ENCODE assay signal across 17 cellular contexts in the genomic region with DNA sequence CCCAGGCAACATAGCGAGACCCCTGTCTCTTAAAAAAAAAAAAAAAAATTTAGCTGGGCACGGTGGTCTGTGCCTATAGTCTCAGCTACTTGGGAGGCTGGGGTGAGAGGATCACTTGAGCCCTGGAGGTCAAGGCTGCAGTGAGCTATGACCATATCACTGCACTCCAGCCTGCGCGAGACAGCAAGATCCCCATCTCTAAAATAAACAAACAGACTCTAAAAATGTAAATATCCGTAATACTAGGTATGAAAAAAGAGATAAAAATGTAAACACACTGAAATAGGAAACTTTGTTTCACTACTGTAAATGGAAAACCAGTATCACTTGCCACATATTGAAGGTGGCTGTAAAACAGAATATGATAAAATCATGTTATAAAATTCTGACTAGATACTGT. TPM values are rescaled to one million over a fixed set of nuclear protein-coding genes. Genes with fewer than 3 reads are reported as not detected.
A peak's percentile ranks its signal among the peaks of the same experiment; 100 is the strongest.
DNase-seq lines count a peak whose midpoint lies in the region; ATAC-seq and TF ChIP-seq lines count a peak whose summit lies in the region.
"Had no signal": no experiment of that assay in that cellular context is flagged by ENCODE, and none has a peak within 500 bp of the region (broad histone marks: within the 10 kb centered on the region; RNA-seq: fewer than 3 reads in every experiment).

No MANE protein-coding gene starts in this region.

- TF ChIP-seq CTCF in activated CD8-positive, alpha-beta T cell treated with anti-CD3 and anti-CD28 coated beads for 36 hours (IDR thresholded peaks at IDR 0.05), result no peak
- no peak for TF ChIP-seq CTCF in osteoblast (IDR thresholded peaks at IDR 0.05; ENCODE audit: extremely low read depth, low read depth, low read length)

- peaks cover 72% of the 10 kb centered on the region for H3K36me3 Mint-ChIP-seq in activated CD8-positive, alpha-beta T cell treated with anti-CD3 and anti-CD28 coated beads for 36 hours (ENCODE audit: low read depth)
- peaks cover 82% of the 10 kb centered on the region for H3K36me3 Mint-ChIP-seq in activated CD8-positive, alpha-beta T cell treated with anti-CD3 and anti-CD28 coated beads, Interleukin-2, amount 10 ng/mL, durations not matched to agents 7 days and 5 days (ENCODE audit: low read depth)
- H3K36me3 Mint-ChIP-seq in activated naive CD4-positive, alpha-beta T cell treated with anti-CD3 and anti-CD28 coated beads, Interleukin-2, amount 50 U/mL, for 72 hours, result peaks cover 44 to 64% of the 10 kb centered on the region in 2 donors
- H3K36me3 Mint-ChIP-seq in activated naive CD4-positive, alpha-beta T cell treated with anti-CD3 and anti-CD28 coated beads, Interleukin-2, amount 10 ng/mL, durations not matched to agents 7 days and 5 days, result peaks cover 77% of the 10 kb centered on the region
- H3K36me3 Mint-ChIP-seq in T-helper 17 cell (ENCODE audit: low read depth), result peaks cover 25% of the 10 kb centered on the region

- no peak for DNase-seq in activated CD8-positive, alpha-beta T cell treated with anti-CD3 and anti-CD28 coated beads for 36 hours
- DNase-seq in activated CD8-positive, alpha-beta T cell treated with anti-CD3 and anti-CD28 coated beads, Interleukin-2, amount 10 ng/mL, durations not matched to agents 7 days and 5 days, result no peak
- no peak for DNase-seq in activated naive CD4-positive, alpha-beta T cell treated with anti-CD3 and anti-CD28 coated beads, Interleukin-2, amount 50 U/mL, for 72 hours (ENCODE audit: low spot score in 2 of 2)
- DNase-seq in activated naive CD4-positive, alpha-beta T cell treated with anti-CD3 and anti-CD28 coated beads, Interleukin-2, amount 10 ng/mL, durations not matched to agents 7 days and 5 days, result no peak
- DNase-seq in T-helper 17 cell, result no peak
- DNase-seq in iris pigment epithelial cell (ENCODE audit: low read depth), result peak; percentile 31
- no peak for DNase-seq in osteoblast (ENCODE audit: insufficient read length, low spot score, missing footprints)
- DNase-seq in GM03348 (ENCODE audit: low spot score), result no peak
- DNase-seq: AML-193; Caco-2; CD4-positive, alpha-beta T cell; GDM1; GOT3; H7 had no signal

- H3K9me3 ChIP-seq in T-helper 17 cell (ENCODE audit: control insufficient read depth, low read length, poor library complexity, severe bottlenecking) (no peaks in the 10 kb centered on the region), osteoblast (ENCODE audit: low read depth, low read length) (no peaks in the 10 kb centered on the region)
- H3K9me3 ChIP-seq: A549, Caco-2 had no signal

- peaks cover 2% of the 10 kb centered on the region for H3K4me1 ChIP-seq in osteoblast (ENCODE audit: insufficient read depth, low read length)
- H3K4me1 ChIP-seq: A549, Caco-2 had no signal

- no peaks in the 10 kb centered on the region for H3K27me3 ChIP-seq in osteoblast (ENCODE audit: insufficient read depth, low read length)

- no peak overlapping the region for H3K4me3 Mint-ChIP-seq in activated CD8-positive, alpha-beta T cell treated with anti-CD3 and anti-CD28 coated beads for 36 hours
- H3K4me3 Mint-ChIP-seq in activated CD8-positive, alpha-beta T cell treated with anti-CD3 and anti-CD28 coated beads, Interleukin-2, amount 10 ng/mL, durations not matched to agents 7 days and 5 days, result no peak overlapping the region
- no peak overlapping the region for H3K4me3 Mint-ChIP-seq in activated naive CD4-positive, alpha-beta T cell treated with anti-CD3 and anti-CD28 coated beads, Interleukin-2, amount 10 ng/mL, durations not matched to agents 7 days and 5 days
- no peak overlapping the region for H3K4me3 Mint-ChIP-seq in T-helper 17 cell
- H3K4me3 Mint-ChIP-seq: CD4-positive, alpha-beta T cell had no signal

- intact Hi-C loops in activated CD8-positive, alpha-beta T cell treated with anti-CD3 and anti-CD28 coated beads for 36 hours (cut with micrococcal nuclease), result no loop called here

- no peak overlapping the region for H3K27ac ChIP-seq in osteoblast (ENCODE audit: low read depth, low read length)
- H3K27ac ChIP-seq: 22Rv1, A549, C4-2B had no signal

- peaks cover 17% of the 10 kb centered on the region for H4K20me1 ChIP-seq in osteoblast (ENCODE audit: insufficient read depth, low read length)

- no peak overlapping the region for H2AFZ ChIP-seq in osteoblast (ENCODE audit: low read length)

- H3K4me2 ChIP-seq in osteoblast (ENCODE audit: insufficient read depth, low read length), result no peak overlapping the region
- H3K4me2 ChIP-seq: A549 had no signal

- H3K9me3 Mint-ChIP-seq in activated CD8-positive, alpha-beta T cell treated with anti-CD3 and anti-CD28 coated beads for 36 hours, result no peaks in the 10 kb centered on the region
- H3K9me3 Mint-ChIP-seq in activated CD8-positive, alpha-beta T cell treated with anti-CD3 and anti-CD28 coated beads, Interleukin-2, amount 10 ng/mL, durations not matched to agents 7 days and 5 days (ENCODE audit: insufficient read depth), result no peaks in the 10 kb centered on the region
- H3K9me3 Mint-ChIP-seq in activated naive CD4-positive, alpha-beta T cell treated with anti-CD3 and anti-CD28 coated beads, Interleukin-2, amount 50 U/mL, for 72 hours, result no peaks in the 10 kb centered on the region
- H3K9me3 Mint-ChIP-seq in activated naive CD4-positive, alpha-beta T cell treated with anti-CD3 and anti-CD28 coated beads, Interleukin-2, amount 10 ng/mL, durations not matched to agents 7 days and 5 days, result no peaks in the 10 kb centered on the region
- H3K9me3 Mint-ChIP-seq: CD4-positive, alpha-beta T cell had no signal

- POLR2A ChIA-PET in activated CD8-positive, alpha-beta T cell treated with anti-CD3 and anti-CD28 coated beads for 36 hours (lab: Charles Lee), result interaction anchor here (0.6 to 1.8 kb wide), 3 partner anchors 12 to 24 kb away, joined by 3 to 6 read pairs (median 4); no protein-coding TSS in a partner anchor
- POLR2A ChIA-PET in activated CD8-positive, alpha-beta T cell treated with anti-CD3 and anti-CD28 coated beads, Interleukin-2, amount 10 ng/mL, durations not matched to agents 7 days and 5 days (lab: Charles Lee), result interaction anchor here (1.2 to 1.5 kb wide), 3 partner anchors 12 to 361 kb away, joined by 3 to 4 read pairs (median 3); no protein-coding TSS in a partner anchor

- H3K27ac Mint-ChIP-seq in activated CD8-positive, alpha-beta T cell treated with anti-CD3 and anti-CD28 coated beads for 36 hours, result peak overlapping the region; percentile 43
- no peak overlapping the region for H3K27ac Mint-ChIP-seq in activated CD8-positive, alpha-beta T cell treated with anti-CD3 and anti-CD28 coated beads, Interleukin-2, amount 10 ng/mL, durations not matched to agents 7 days and 5 days
- peak overlapping the region; percentile 18 to 58 for H3K27ac Mint-ChIP-seq in activated naive CD4-positive, alpha-beta T cell treated with anti-CD3 and anti-CD28 coated beads, Interleukin-2, amount 50 U/mL, for 72 hours
- no peak overlapping the region for H3K27ac Mint-ChIP-seq in activated naive CD4-positive, alpha-beta T cell treated with anti-CD3 and anti-CD28 coated beads, Interleukin-2, amount 10 ng/mL, durations not matched to agents 7 days and 5 days
- H3K27ac Mint-ChIP-seq in T-helper 17 cell, result peak overlapping the region; percentile 54
- H3K27ac Mint-ChIP-seq: CD4-positive, alpha-beta T cell had no signal

- H3K79me2 ChIP-seq in osteoblast (ENCODE audit: insufficient read depth, low read length), result peaks cover 7% of the 10 kb centered on the region

- no peak for ATAC-seq in activated CD8-positive, alpha-beta T cell treated with anti-CD3 and anti-CD28 coated beads for 36 hours
- no peak for ATAC-seq in activated CD8-positive, alpha-beta T cell treated with anti-CD3 and anti-CD28 coated beads, Interleukin-2, amount 10 ng/mL, durations not matched to agents 7 days and 5 days
- no peak for ATAC-seq in activated naive CD4-positive, alpha-beta T cell treated with anti-CD3 and anti-CD28 coated beads, Interleukin-2, amount 50 U/mL, for 72 hours
- ATAC-seq in T-helper 17 cell, result no peak
- ATAC-seq: A549 had no signal

- H3K27me3 Mint-ChIP-seq in activated CD8-positive, alpha-beta T cell treated with anti-CD3 and anti-CD28 coated beads for 36 hours, result no peaks in the 10 kb centered on the region
- no peaks in the 10 kb centered on the region for H3K27me3 Mint-ChIP-seq in activated CD8-positive, alpha-beta T cell treated with anti-CD3 and anti-CD28 coated beads, Interleukin-2, amount 10 ng/mL, durations not matched to agents 7 days and 5 days (ENCODE audit: low read depth)
- H3K27me3 Mint-ChIP-seq in activated naive CD4-positive, alpha-beta T cell treated with anti-CD3 and anti-CD28 coated beads, Interleukin-2, amount 10 ng/mL, durations not matched to agents 7 days and 5 days, result no peaks in the 10 kb centered on the region
- H3K27me3 Mint-ChIP-seq in T-helper 17 cell, result no peaks in the 10 kb centered on the region
- H3K27me3 Mint-ChIP-seq: CD4-positive, alpha-beta T cell had no signal

- no peak overlapping the region for H3K4me3 ChIP-seq in osteoblast (ENCODE audit: insufficient read depth, low read length)
- H3K4me3 ChIP-seq: A549 had no signal

- peaks cover 94% of the 10 kb centered on the region for H3K36me3 ChIP-seq in osteoblast (ENCODE audit: insufficient read depth, low read length)

- CTCF ChIA-PET in activated CD8-positive, alpha-beta T cell treated with anti-CD3 and anti-CD28 coated beads for 36 hours (lab: Charles Lee), result interaction anchor here (0.9 to 1.2 kb wide), 2 partner anchors 8 to 31 kb away, joined by 3 to 5 read pairs; no protein-coding TSS in a partner anchor
- CTCF ChIA-PET in activated CD8-positive, alpha-beta T cell treated with anti-CD3 and anti-CD28 coated beads, Interleukin-2, amount 10 ng/mL, durations not matched to agents 7 days and 5 days (lab: Charles Lee), result interaction anchor here (1.0 to 1.6 kb wide), 2 partner anchors 14 to 31 kb away, joined by 3 to 7 read pairs; no protein-coding TSS in a partner anchor
- CTCF ChIA-PET in activated naive CD4-positive, alpha-beta T cell treated with anti-CD3 and anti-CD28 coated beads, Interleukin-2, amount 10 ng/mL, durations not matched to agents 7 days and 5 days (lab: Charles Lee), result interaction anchor here (2.7 kb wide), 1 partner anchor 31 kb away, joined by 8 read pairs; no protein-coding TSS in a partner anchor

- no peaks in the 10 kb centered on the region for H3K4me1 Mint-ChIP-seq in activated CD8-positive, alpha-beta T cell treated with anti-CD3 and anti-CD28 coated beads for 36 hours (ENCODE audit: low read depth)
- no peaks in the 10 kb centered on the region for H3K4me1 Mint-ChIP-seq in activated CD8-positive, alpha-beta T cell treated with anti-CD3 and anti-CD28 coated beads, Interleukin-2, amount 10 ng/mL, durations not matched to agents 7 days and 5 days (ENCODE audit: low read depth)
- H3K4me1 Mint-ChIP-seq in activated naive CD4-positive, alpha-beta T cell treated with anti-CD3 and anti-CD28 coated beads, Interleukin-2, amount 10 ng/mL, durations not matched to agents 7 days and 5 days, result no peaks in the 10 kb centered on the region
- peaks cover 15% of the 10 kb centered on the region for H3K4me1 Mint-ChIP-seq in T-helper 17 cell

RNA-seq across cellular contexts. Expression of a gene that starts 17.2 kb away (rescaled TPM):
- total RNA-seq in activated CD8-positive, alpha-beta T cell treated with anti-CD3 and anti-CD28 coated beads for 36 hours, result 100 to 1,000 TPM; 261 to 267 TPM
- total RNA-seq in activated CD8-positive, alpha-beta T cell treated with anti-CD3 and anti-CD28 coated beads, Interleukin-2, amount 10 ng/mL, durations not matched to agents 7 days and 5 days, result 100 to 1,000 TPM; 314 to 317 TPM
- 100 to 1,000 TPM; 189 to 332 TPM for total RNA-seq in activated naive CD4-positive, alpha-beta T cell treated with anti-CD3 and anti-CD28 coated beads, Interleukin-2, amount 50 U/mL, for 72 hours
- total RNA-seq in T-helper 17 cell (100 to 1,000 TPM; 197 to 231 TPM), osteoblast (103 and 118 TPM in 2 replicates)

RNA-seq across cellular contexts. Expression of a gene that starts 23.2 kb away (rescaled TPM):
- not detected for total RNA-seq in activated CD8-positive, alpha-beta T cell treated with anti-CD3 and anti-CD28 coated beads for 36 hours
- total RNA-seq in activated CD8-positive, alpha-beta T cell treated with anti-CD3 and anti-CD28 coated beads, Interleukin-2, amount 10 ng/mL, durations not matched to agents 7 days and 5 days, result not detected
- total RNA-seq in activated naive CD4-positive, alpha-beta T cell treated with anti-CD3 and anti-CD28 coated beads, Interleukin-2, amount 50 U/mL, for 72 hours, result under 1 TPM; 0.09 to 0.10 TPM
- total RNA-seq in T-helper 17 cell (not detected), osteoblast (under 0.01 TPM in 1 of 2 replicates, not detected in the other)
- total RNA-seq: CD4-positive, alpha-beta T cell had no signal

RNA-seq across cellular contexts. Expression of a gene that starts 32.3 kb away (rescaled TPM):
- 10 to 100 TPM; 71.2 to 74.6 TPM for total RNA-seq in activated CD8-positive, alpha-beta T cell treated with anti-CD3 and anti-CD28 coated beads for 36 hours
- 100 to 1,000 TPM in 1 of 2 experiments, 10 to 100 TPM in 1; 93.6 to 103 TPM for total RNA-seq in activated CD8-positive, alpha-beta T cell treated with anti-CD3 and anti-CD28 coated beads, Interleukin-2, amount 10 ng/mL, durations not matched to agents 7 days and 5 days
- total RNA-seq in activated naive CD4-positive, alpha-beta T cell treated with anti-CD3 and anti-CD28 coated beads, Interleukin-2, amount 50 U/mL, for 72 hours, result 100 to 1,000 TPM in 1 of 2 donors, 10 to 100 TPM in 1; 99.5 to 113 TPM
- total RNA-seq in T-helper 17 cell, result 10 to 100 TPM; 80.3 to 82.4 TPM
- 27.9 and 28.6 TPM in 2 replicates for total RNA-seq in osteoblast

Comparison
In these comparisons a context has a peak if more than half of its experiments do, and no peak if none do; other contexts are left out.
1. H3K27ac Mint-ChIP-seq: peak in activated CD8-positive, alpha-beta T cell treated with anti-CD3 and anti-CD28 coated beads for 36 hours (single experiment), activated naive CD4-positive, alpha-beta T cell treated with anti-CD3 and anti-CD28 coated beads, Interleukin-2, amount 50 U/mL, for 72 hours (2 of 2) and T-helper 17 cell (single experiment); none in activated CD8-positive, alpha-beta T cell treated with anti-CD3 and anti-CD28 coated beads, Interleukin-2, amount 10 ng/mL, durations not matched to agents 7 days and 5 days (single experiment) and activated naive CD4-positive, alpha-beta T cell treated with anti-CD3 and anti-CD28 coated beads, Interleukin-2, amount 10 ng/mL, durations not matched to agents 7 days and 5 days (single experiment).